In the genomic region with DNA sequence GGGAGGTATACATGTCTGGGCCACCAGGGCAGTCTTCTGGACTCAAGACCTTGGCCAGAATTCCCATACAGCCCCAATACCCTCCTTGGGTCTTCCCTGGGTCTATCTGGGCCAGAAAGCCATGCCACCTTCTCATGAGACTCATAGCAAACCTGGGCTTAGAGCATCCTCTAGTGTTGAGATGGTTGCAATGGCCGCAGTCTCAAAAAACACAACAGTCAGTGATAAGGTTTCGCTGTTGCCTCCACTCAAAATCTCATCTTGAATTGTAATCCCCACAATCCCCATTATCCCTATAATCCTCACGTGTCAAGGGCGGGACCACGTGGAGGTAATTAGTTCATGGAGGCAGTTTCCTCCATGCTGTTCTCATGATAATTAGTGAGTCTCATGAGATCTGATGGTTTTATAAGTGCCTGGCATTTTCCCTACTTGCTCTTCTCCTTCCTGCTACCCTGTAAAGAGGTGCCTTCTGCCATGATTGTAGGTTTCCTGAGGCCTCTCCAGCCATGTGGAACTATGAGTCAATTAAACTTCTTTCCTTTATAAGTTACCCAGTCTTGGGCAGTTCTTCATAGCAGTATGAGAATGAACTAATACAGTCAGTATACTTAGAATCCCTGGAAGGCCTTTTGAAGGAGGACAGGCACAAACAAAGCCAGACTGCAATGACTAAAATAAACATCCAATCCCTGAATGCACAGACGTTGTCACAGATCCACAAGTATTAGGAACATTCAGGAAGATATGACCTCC, we compare ENCODE assay signal across 7 cellular contexts.
DNase-seq lines count a peak whose midpoint lies in the region; ATAC-seq and TF ChIP-seq lines count a peak whose summit lies in the region.

No MANE protein-coding gene starts in this region.

- H3K27ac ChIP-seq in RWPE2 (ENCODE audit: poor library complexity, severe bottlenecking): no peak overlapping the region
- no peak overlapping the region for H3K27ac ChIP-seq in prostate gland

- ATAC-seq in GM18909 (IDR thresholded peaks at IDR 0.05; ENCODE audit: poor library complexity, unreplicated experiment) (peak; percentile 71), HG03565 (IDR thresholded peaks at IDR 0.05; ENCODE audit: unreplicated experiment) (peak; percentile 38), RWPE2 (ENCODE audit: low read depth) (peak; percentile 17; the same call in 1 of the 3 replicates), GM18861 (IDR thresholded peaks at IDR 0.05; ENCODE audit: unreplicated experiment) (no peak)

- intact Hi-C loops in prostate gland (cut with DNase I): no loop called here

- no peak for TF ChIP-seq POLR2A in prostate gland (IDR thresholded peaks at IDR 0.05)

- H3K27me3 ChIP-seq in RWPE2 (ENCODE audit: insufficient read depth, poor library complexity, severe bottlenecking): no peaks in the 10 kb centered on the region
- no peaks in the 10 kb centered on the region for H3K27me3 ChIP-seq in prostate gland (replicated peaks; ENCODE audit: insufficient read depth)

- H3K9me3 ChIP-seq in RWPE2 (ENCODE audit: severe bottlenecking): no peaks in the 10 kb centered on the region
- H3K9me3 ChIP-seq in prostate gland: no peaks in the 10 kb centered on the region

- H3K4me1 ChIP-seq in RWPE2 (ENCODE audit: insufficient read depth, poor library complexity, severe bottlenecking) (no peaks in the 10 kb centered on the region), prostate gland (replicated peaks) (no peaks in the 10 kb centered on the region)

- TF ChIP-seq CTCF in RWPE2 (IDR thresholded peaks at IDR 0.05; ENCODE audit: poor library complexity, severe bottlenecking): peak; percentile 45
- peak; percentile 64 for TF ChIP-seq CTCF in foreskin fibroblast (IDR thresholded peaks at IDR 0.05; ENCODE audit: low read depth, low read length)
- peak in 1 of 4 experiments; percentile 29 for TF ChIP-seq CTCF in prostate gland (IDR thresholded peaks at IDR 0.05)

- H3K36me3 ChIP-seq in RWPE2 (ENCODE audit: low read depth) (no peaks in the 10 kb centered on the region), prostate gland (no peaks in the 10 kb centered on the region)

- 50% methylated on average over 6 of the region's 6 CpGs for WGBS in prostate gland

- peak; percentile 54 for DNase-seq in DMS 273 treated with DMSO at 0.1 percent for 48 hours (lab: John Stamatoyannopoulos, UW)
- no peak for DNase-seq in RWPE2 (ENCODE audit: low spot score)
- DNase-seq in foreskin fibroblast: peak in 1 of 2 donors; percentile 52
- DNase-seq in prostate gland (ENCODE audit: low spot score): peak; percentile 3

- no peak overlapping the region for H3K4me3 ChIP-seq in RWPE2 (ENCODE audit: severe bottlenecking)
- no peak overlapping the region for H3K4me3 ChIP-seq in foreskin fibroblast (ENCODE audit: low read depth in 1 of 2, low read length in 2 of 2)
- no peak overlapping the region for H3K4me3 ChIP-seq in prostate gland
